Comparison of ENCODE assay signal across 1 cellular context in the genomic region with DNA sequence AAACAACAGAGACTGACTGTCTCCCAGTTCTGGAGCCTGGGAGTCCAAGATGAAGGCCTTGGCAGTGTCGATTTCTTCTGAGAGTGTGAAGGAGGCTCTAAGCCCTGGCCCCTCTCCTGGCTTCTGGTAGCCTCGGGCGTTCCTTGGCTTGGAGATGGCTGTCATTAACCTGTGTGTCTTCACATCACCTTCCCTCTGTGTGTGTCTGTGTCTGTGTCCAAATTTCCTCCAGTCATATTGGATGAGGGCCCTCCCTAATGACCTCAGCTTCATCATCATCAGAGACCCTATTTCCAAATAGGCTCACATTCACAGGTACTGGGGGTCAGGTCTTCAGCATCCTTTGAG.
TF ChIP-seq lines count a peak whose summit lies in the region.

No MANE protein-coding gene starts in this region.

TF ChIP-seq in H1, 55 proteins besides CTCF, POLR2A, EP300 and RAD21 (continued from another document):
- TF ChIP-seq, protein P1, sequence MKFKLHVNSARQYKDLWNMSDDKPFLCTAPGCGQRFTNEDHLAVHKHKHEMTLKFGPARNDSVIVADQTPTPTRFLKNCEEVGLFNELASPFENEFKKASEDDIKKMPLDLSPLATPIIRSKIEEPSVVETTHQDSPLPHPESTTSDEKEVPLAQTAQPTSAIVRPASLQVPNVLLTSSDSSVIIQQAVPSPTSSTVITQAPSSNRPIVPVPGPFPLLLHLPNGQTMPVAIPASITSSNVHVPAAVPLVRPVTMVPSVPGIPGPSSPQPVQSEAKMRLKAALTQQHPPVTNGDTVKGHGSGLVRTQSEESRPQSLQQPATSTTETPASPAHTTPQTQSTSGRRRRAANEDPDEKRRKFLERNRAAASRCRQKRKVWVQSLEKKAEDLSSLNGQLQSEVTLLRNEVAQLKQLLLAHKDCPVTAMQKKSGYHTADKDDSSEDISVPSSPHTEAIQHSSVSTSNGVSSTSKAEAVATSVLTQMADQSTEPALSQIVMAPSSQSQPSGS (IDR thresholded peaks at IDR 0.05; ENCODE audit: low read length) = no peak
- TF ChIP-seq KDM1A (IDR thresholded peaks at IDR 0.05; ENCODE audit: borderline replicate concordance, low read length) (no peak), SAP30 (IDR thresholded peaks at IDR 0.05; ENCODE audit: insufficient read depth, insufficient replicate concordance, low read length) (no peak), HDAC6 (IDR thresholded peaks at IDR 0.05; ENCODE audit: low read depth, low read length) (no peak), SP2 (IDR thresholded peaks at IDR 0.05; ENCODE audit: low read length) (no peak), TEAD4 (IDR thresholded peaks at IDR 0.05; ENCODE audit: low read depth, low read length) (no peak), EGR1 (IDR thresholded peaks at IDR 0.05; ENCODE audit: borderline replicate concordance, low read depth, low read length) (no peak), GTF2F1 (IDR thresholded peaks at IDR 0.05; ENCODE audit: borderline replicate concordance, low read depth, low read length) (no peak), CHD1 (IDR thresholded peaks at IDR 0.05; ENCODE audit: low read depth, low read length) (no peak), CTBP2 (IDR thresholded peaks at IDR 0.05; ENCODE audit: borderline replicate concordance, insufficient read depth, insufficient read length, low read length) (no peak), CBX8 (IDR thresholded peaks at IDR 0.05; ENCODE audit: borderline replicate concordance, low read depth, low read length) (no peak), SP1 (IDR thresholded peaks at IDR 0.05; ENCODE audit: low read depth, low read length) (no peak), JUND (IDR thresholded peaks at IDR 0.05; ENCODE audit: low read length) (no peak), CHD2 (IDR thresholded peaks at IDR 0.05; ENCODE audit: low read length) (no peak), CREB1 (IDR thresholded peaks at IDR 0.05) (no peak)
- TF ChIP-seq, protein P2, sequence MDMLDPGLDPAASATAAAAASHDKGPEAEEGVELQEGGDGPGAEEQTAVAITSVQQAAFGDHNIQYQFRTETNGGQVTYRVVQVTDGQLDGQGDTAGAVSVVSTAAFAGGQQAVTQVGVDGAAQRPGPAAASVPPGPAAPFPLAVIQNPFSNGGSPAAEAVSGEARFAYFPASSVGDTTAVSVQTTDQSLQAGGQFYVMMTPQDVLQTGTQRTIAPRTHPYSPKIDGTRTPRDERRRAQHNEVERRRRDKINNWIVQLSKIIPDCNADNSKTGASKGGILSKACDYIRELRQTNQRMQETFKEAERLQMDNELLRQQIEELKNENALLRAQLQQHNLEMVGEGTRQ (IDR thresholded peaks at IDR 0.05; ENCODE audit: low read length) = no peak
TF ChIP-seq in H1: peak in this region for 0.
